Comparison of ENCODE assay signal across 8 cellular contexts in the genomic region with DNA sequence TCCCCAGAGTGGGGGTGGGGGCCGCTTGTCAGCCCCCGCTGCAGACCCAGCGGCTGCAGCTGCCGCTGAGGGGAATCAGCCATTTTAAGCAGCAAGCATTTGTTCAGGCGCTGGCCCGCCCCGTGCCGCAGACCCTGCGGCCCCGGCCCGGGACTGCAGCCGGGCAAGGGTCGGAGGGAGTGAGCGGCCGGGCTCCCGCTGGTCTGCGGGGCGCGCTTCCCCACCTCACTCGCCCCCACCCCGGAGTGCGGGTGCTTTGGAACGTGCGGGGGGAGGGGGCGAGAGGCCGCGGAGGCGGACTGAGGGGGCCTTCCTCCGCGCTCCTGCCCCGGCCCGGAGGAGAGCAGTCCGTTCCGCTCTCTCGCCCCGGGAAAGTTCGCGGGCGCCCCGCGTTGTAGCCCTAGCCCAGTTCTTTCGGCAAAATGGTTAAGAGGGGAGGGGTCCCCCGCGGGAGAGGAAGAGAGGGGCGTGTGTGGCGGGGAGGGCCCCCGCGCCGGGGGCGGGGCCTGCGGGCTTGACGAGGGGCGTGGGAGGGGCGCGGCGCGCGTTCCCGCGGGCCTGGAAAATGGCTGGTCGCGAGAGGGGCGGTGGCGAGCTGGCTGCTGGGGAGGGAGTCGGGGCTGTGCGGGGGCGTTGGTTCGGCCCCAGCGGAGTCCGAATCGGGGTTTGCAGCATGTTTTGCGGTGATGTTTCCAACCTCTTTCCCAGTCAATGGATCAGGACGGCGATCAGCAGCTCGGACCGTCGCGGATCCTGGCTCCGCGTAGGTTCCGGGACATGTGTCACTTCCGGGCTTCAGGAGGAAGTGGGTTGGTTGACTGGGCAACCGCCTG. TPM values are rescaled to one million over a fixed set of nuclear protein-coding genes. Genes with fewer than 3 reads are reported as not detected.
DNase-seq lines count a peak whose midpoint lies in the region; ATAC-seq and TF ChIP-seq lines count a peak whose summit lies in the region.

No MANE protein-coding gene starts in this region.

- WGBS in endodermal cell (ENCODE audit: insufficient coverage in 1 of 2, insufficient read length in 1 of 2), 2 experiments: 0 to 1% methylated on average over 14 to 83 of the region's 83 CpGs

- no peaks in the 10 kb centered on the region for H3K9me3 Mint-ChIP-seq in endodermal cell

- H3K4me1 ChIP-seq in endodermal cell (ENCODE audit: control insufficient read depth, insufficient read depth, low read length): no peaks in the 10 kb centered on the region

- peaks cover 8% of the 10 kb centered on the region for H3K36me3 Mint-ChIP-seq in endodermal cell (ENCODE audit: low read depth)

- peak overlapping the region; percentile 79 for H3K9ac ChIP-seq in endodermal cell (ENCODE audit: extremely low read depth, low read length, poor library complexity, severe bottlenecking)

- H3K27ac ChIP-seq in endodermal cell (ENCODE audit: low read depth, low read length): peak overlapping the region; percentile 90

- H3K4me1 Mint-ChIP-seq in endodermal cell: peaks cover 16% of the 10 kb centered on the region

- peaks cover 8% of the 10 kb centered on the region for H3K36me3 ChIP-seq in endodermal cell (ENCODE audit: control insufficient read depth, insufficient read depth, low read length)

- DNase-seq in COLO829 (ENCODE audit: low spot score) (peak; percentile 90), endodermal cell (peak; percentile 95), mesenteric fat pad (ENCODE audit: low spot score) (peak; percentile 96)
- DNase-seq in NK-92 treated with Interleukin-12 subunit alpha and Interleukin-12 subunit beta, amount 100 ng/mL, for 24 hours (lab: John Stamatoyannopoulos, UW): peak; percentile 68
- DNase-seq in activated CD8-positive, alpha-beta memory T cell treated with anti-CD3 and anti-CD28 coated beads, Interleukin-2, amount 50 U/mL, for 24 hours (ENCODE audit: extremely low read depth): peak; percentile 74
- peak; percentile 74 for DNase-seq in stimulated activated CD8-positive, alpha-beta memory T cell treated with anti-CD3 and anti-CD28 coated beads, Interleukin-15, amount 100 ng/mL, for 1 hour (ENCODE audit: low read depth)

- TF ChIP-seq CTCF in endodermal cell (conservative IDR thresholded peaks at IDR 0.05): no peak

- peak; percentile 40 for ATAC-seq in GM19452 (IDR thresholded peaks at IDR 0.05; ENCODE audit: unreplicated experiment)
- peak; percentile 41 for ATAC-seq in HG03571 (IDR thresholded peaks at IDR 0.05; ENCODE audit: unreplicated experiment)

- peak overlapping the region; percentile 97 for H3K27ac Mint-ChIP-seq in endodermal cell

- peak overlapping the region; percentile 93 for H3K4me3 ChIP-seq in endodermal cell (ENCODE audit: low read length)

- H3K27me3 ChIP-seq in endodermal cell (ENCODE audit: control insufficient read depth, insufficient read depth, low read length, poor library complexity, severe bottlenecking): no peaks in the 10 kb centered on the region

- peak overlapping the region; percentile 94 for H3K4me3 Mint-ChIP-seq in endodermal cell

- no peaks in the 10 kb centered on the region for H3K9me3 ChIP-seq in endodermal cell (ENCODE audit: control insufficient read depth, low read length)

- H3K27me3 Mint-ChIP-seq in endodermal cell (ENCODE audit: insufficient read depth): no peaks in the 10 kb centered on the region

RNA-seq across cellular contexts. Expression of gene ING2, which starts 0.9 kb away (rescaled TPM):
- total RNA-seq in endodermal cell (10 to 100 TPM; 16.9 to 19.8 TPM), mesenteric fat pad (6.9 TPM)
- polyA plus RNA-seq in endodermal cell (2013, experiment 1 of 2): 19.3 TPM
- polyA plus RNA-seq in endodermal cell (2013, experiment 2 of 2): 19.1 TPM

Comparison
In these comparisons a context has a peak if more than half of its experiments do, and no peak if none do; other contexts are left out.
1. Peak in every context shown above with its lines: DNase-seq, ATAC-seq, H3K4me3 ChIP-seq and H3K27ac ChIP-seq.